Comparison of ENCODE assay signal across 8 cellular contexts in the genomic region with DNA sequence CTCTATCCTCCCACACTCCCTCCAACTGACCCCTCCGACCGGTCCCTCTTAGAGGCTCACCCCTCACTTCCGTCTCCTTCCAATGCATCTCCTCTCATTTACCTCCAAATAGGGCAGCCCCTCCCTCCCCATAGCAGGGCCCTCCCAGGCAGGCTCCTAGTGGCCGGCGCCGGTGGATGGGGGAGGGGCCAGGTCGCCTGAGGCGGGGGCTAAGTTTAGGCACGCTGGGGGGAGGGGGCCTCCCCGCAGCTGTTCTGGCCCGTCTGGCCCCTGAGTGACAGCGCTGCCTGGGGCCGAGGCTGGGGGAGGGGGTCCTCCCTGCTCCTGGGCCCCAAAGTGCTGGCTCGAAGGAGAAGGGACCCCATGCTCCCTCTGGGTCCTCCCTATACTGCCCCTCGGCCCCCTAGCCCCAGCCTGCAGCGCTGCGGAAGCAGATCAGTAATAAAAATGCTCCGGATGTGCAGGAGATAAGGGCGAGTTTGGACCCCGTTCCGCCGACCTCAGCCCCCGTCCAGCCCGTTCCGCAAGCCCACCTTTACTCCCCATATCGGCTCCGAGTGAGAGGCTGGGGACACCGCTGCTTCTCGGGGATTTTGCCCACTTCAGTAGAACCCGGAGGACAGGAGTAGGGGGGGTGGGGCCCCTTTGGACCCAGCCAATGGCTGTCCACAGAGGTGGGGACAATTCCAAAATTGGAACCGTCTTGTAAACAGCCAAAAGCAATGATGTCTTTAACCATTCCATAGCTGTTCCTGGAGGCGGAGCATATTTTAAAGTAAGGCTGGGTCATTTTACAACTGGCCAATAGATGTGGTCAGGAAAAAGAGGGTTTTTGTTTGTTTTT. TPM values are rescaled to one million over a fixed set of nuclear protein-coding genes. Genes with fewer than 3 reads are reported as not detected.
DNase-seq lines count a peak whose midpoint lies in the region; ATAC-seq and TF ChIP-seq lines count a peak whose summit lies in the region.

No MANE protein-coding gene starts in this region.

- H3K9me3 ChIP-seq in HCT116 (ENCODE audit: control insufficient read depth in 1 of 2, insufficient read depth in 1 of 2, low read depth in 1 of 2, low read length in 2 of 2) (no peaks in the 10 kb centered on the region), iPS DF 6.9 (ENCODE audit: control insufficient read depth, insufficient read depth, low read length) (no peaks in the 10 kb centered on the region), skeletal muscle satellite cell (replicated peaks; ENCODE audit: low read length) (no peaks in the 10 kb centered on the region)

- peaks cover 38% of the 10 kb centered on the region for H3K27me3 Mint-ChIP-seq in activated naive CD8-positive, alpha-beta T cell treated with anti-CD3 and anti-CD28 coated beads, Interleukin-2, amount 50 U/mL, for 24 hours

- POLR2A ChIA-PET in HCT116 (lab: Charles Lee): no interaction called here

- H3K4me3 Mint-ChIP-seq in activated naive CD8-positive, alpha-beta T cell treated with anti-CD3 and anti-CD28 coated beads, Interleukin-2, amount 50 U/mL, for 24 hours: peak overlapping the region; percentile 41

- H3K4me1 Mint-ChIP-seq in activated naive CD8-positive, alpha-beta T cell treated with anti-CD3 and anti-CD28 coated beads, Interleukin-2, amount 50 U/mL, for 24 hours: peaks cover 26% of the 10 kb centered on the region

- peak overlapping the region; percentile 53 for H3K9ac ChIP-seq in HCT116 (ENCODE audit: low read length)
- H3K9ac ChIP-seq in skeletal muscle satellite cell (ENCODE audit: low read depth, low read length): peak overlapping the region; percentile 78

- CTCF ChIA-PET in HCT116 (lab: Charles Lee): interaction anchor here (0.6 to 5.3 kb wide), 9 partner anchors 8 to 149 kb away, joined by 3 to 33 read pairs (median 3); a partner anchor contains a TSS

- no peaks in the 10 kb centered on the region for H4K20me1 ChIP-seq in HCT116 (ENCODE audit: insufficient read depth)

- no peaks in the 10 kb centered on the region for H3K36me3 Mint-ChIP-seq in activated naive CD8-positive, alpha-beta T cell treated with anti-CD3 and anti-CD28 coated beads, Interleukin-2, amount 50 U/mL, for 24 hours (ENCODE audit: low read depth)

- peak; percentile 85 for DNase-seq in AG08396 (ENCODE audit: low spot score)
- DNase-seq in HCT116 (ENCODE audit: low read depth, low spot score): peak; percentile 72
- no peak for DNase-seq in activated naive CD8-positive, alpha-beta T cell treated with anti-CD3 and anti-CD28 coated beads, Interleukin-2, amount 50 U/mL, for 24 hours
- no peak for DNase-seq in iPS DF 6.9 (ENCODE audit: low read depth, low spot score)
- no peak for DNase-seq in NCI-H1092 (lab: John Stamatoyannopoulos, UW)

- H3K27ac ChIP-seq in HCT116 (ENCODE audit: low read depth, low read length) (peak overlapping the region; percentile 68), iPS DF 6.9 (ENCODE audit: low read length) (no peak overlapping the region)

- H3K4me1 ChIP-seq in HCT116 (ENCODE audit: control insufficient read depth in 1 of 2, insufficient read depth in 2 of 2, low read length in 2 of 2) (peaks cover 13 to 39% of the 10 kb centered on the region in 2 experiments), iPS DF 6.9 (ENCODE audit: control insufficient read depth, insufficient read depth, low read length) (no peaks in the 10 kb centered on the region), skeletal muscle satellite cell (ENCODE audit: control insufficient read depth, insufficient read depth, low read length) (peaks cover 7% of the 10 kb centered on the region)

- TSS peak; percentile 63 for BruUV-seq in HCT116 (replicated peaks; lab: Mats Ljungman, UMichigan)

- H3K4me2 ChIP-seq in HCT116 (ENCODE audit: low read length) (peak overlapping the region; percentile 74), skeletal muscle satellite cell (ENCODE audit: low read length) (peak overlapping the region; percentile 87)

- H3K4me3 ChIP-seq in HCT116 (replicated peaks in 1 of 2; ENCODE audit: low read depth in 1 of 2, low read length in 2 of 2): peak overlapping the region; percentile 59 to 63
- peak overlapping the region; percentile 43; the same call in 1 of the 2 replicates for H3K4me3 ChIP-seq in iPS DF 6.9 (ENCODE audit: low read length)
- peak overlapping the region; percentile 80 for H3K4me3 ChIP-seq in skeletal muscle satellite cell (ENCODE audit: low read length)

- peak overlapping the region; percentile 55 for H2AFZ ChIP-seq in HCT116 (ENCODE audit: low read depth, low read length, poor library complexity, severe bottlenecking)

- TF ChIP-seq POLR2A in HCT116 (IDR thresholded peaks at IDR 0.05; ENCODE audit: borderline replicate concordance, extremely low read depth, insufficient read depth, insufficient read length): no peak

- TF ChIP-seq CTCF in HCT116 (IDR thresholded peaks at IDR 0.05 in 2 of 3, conservative IDR thresholded peaks at IDR 0.05 in 1 of 3; ENCODE audit: borderline replicate concordance in 1 of 3, insufficient read depth in 1 of 3, low read depth in 2 of 3, low read length in 2 of 3): no peak

- RAD21 ChIA-PET in HCT116 (lab: Charles Lee; ENCODE audit: low non-redundant PET in 1 of 2, low total read pairs in 2 of 2, uncharacterized antibody in 2 of 2, unreplicated experiment in 2 of 2): interaction anchor here in 1 of 2 experiments (0.6 kb wide), 1 partner anchor 14 kb away, joined by 3 read pairs; no protein-coding TSS in a partner anchor

- H3K36me3 ChIP-seq in HCT116 (ENCODE audit: control insufficient read depth in 1 of 2, insufficient read depth in 2 of 2, low read length in 2 of 2): no peaks in the 10 kb centered on the region
- H3K36me3 ChIP-seq in iPS DF 6.9 (ENCODE audit: control insufficient read depth, insufficient read depth, low read length): no peaks in the 10 kb centered on the region
- H3K36me3 ChIP-seq in skeletal muscle satellite cell (ENCODE audit: insufficient read depth, low read length): no peaks in the 10 kb centered on the region

- peaks cover 10% of the 10 kb centered on the region; the same call in 1 of the 2 replicates for H3K27me3 ChIP-seq in HCT116 (ENCODE audit: insufficient read depth, low read length)
- H3K27me3 ChIP-seq in iPS DF 6.9 (ENCODE audit: control insufficient read depth, insufficient read depth, low read length): no peaks in the 10 kb centered on the region
- H3K27me3 ChIP-seq in skeletal muscle satellite cell (ENCODE audit: control insufficient read depth, insufficient read depth, low read length): peaks cover 3% of the 10 kb centered on the region

- no CpG with 5 or more reads among the region's 32 CpGs for WGBS in iPS DF 6.9 (ENCODE audit: insufficient coverage, insufficient read length)

- no peak for TF ChIP-seq RAD21 in HCT116 (IDR thresholded peaks at IDR 0.05; ENCODE audit: low read depth)

- ATAC-seq in HCT116: peak; percentile 64
- no peak for ATAC-seq in activated naive CD8-positive, alpha-beta T cell treated with anti-CD3 and anti-CD28 coated beads, Interleukin-2, amount 50 U/mL, for 24 hours
- ATAC-seq in HG03469 (IDR thresholded peaks at IDR 0.05; ENCODE audit: unreplicated experiment): no peak
- ATAC-seq in GM18861 (IDR thresholded peaks at IDR 0.05; ENCODE audit: unreplicated experiment): no peak

- intact Hi-C loops in HCT116 (cut with micrococcal nuclease): loop anchor here (2.0 kb wide), 1 partner anchor 150 kb away; no protein-coding TSS in a partner anchor

- H3K9me2 ChIP-seq in HCT116 (ENCODE audit: insufficient read depth): no peaks in the 10 kb centered on the region

- H3K9me3 Mint-ChIP-seq in activated naive CD8-positive, alpha-beta T cell treated with anti-CD3 and anti-CD28 coated beads, Interleukin-2, amount 50 U/mL, for 24 hours: no peaks in the 10 kb centered on the region

- H3K27ac Mint-ChIP-seq in activated naive CD8-positive, alpha-beta T cell treated with anti-CD3 and anti-CD28 coated beads, Interleukin-2, amount 50 U/mL, for 24 hours: no peak overlapping the region

- H3K79me2 ChIP-seq in HCT116 (ENCODE audit: insufficient read depth, low read length): no peaks in the 10 kb centered on the region

TF ChIP-seq in HCT116, 20 proteins besides CTCF, POLR2A, EP300 and RAD21:
- TF ChIP-seq, protein P1, sequence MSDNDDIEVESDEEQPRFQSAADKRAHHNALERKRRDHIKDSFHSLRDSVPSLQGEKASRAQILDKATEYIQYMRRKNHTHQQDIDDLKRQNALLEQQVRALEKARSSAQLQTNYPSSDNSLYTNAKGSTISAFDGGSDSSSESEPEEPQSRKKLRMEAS (IDR thresholded peaks at IDR 0.05): no peak
- TF ChIP-seq POLR2AphosphoS5 (IDR thresholded peaks at IDR 0.05; ENCODE audit: low read depth, low read length) (peak; percentile 47), EZH2 (IDR thresholded peaks at IDR 0.05) (no peak), ZFX (IDR thresholded peaks at IDR 0.05) (no peak), CBX3 (IDR thresholded peaks at IDR 0.05; ENCODE audit: low read depth) (no peak), FOSL1 (IDR thresholded peaks at IDR 0.05; ENCODE audit: low read depth) (no peak), SP1 (IDR thresholded peaks at IDR 0.05; ENCODE audit: low read depth) (peak; percentile 25; the same call in 1 of the 2 replicates), ZNF274 (IDR thresholded peaks at IDR 0.05; ENCODE audit: low read depth, low read length) (no peak), CEBPB (IDR thresholded peaks at IDR 0.05; ENCODE audit: low read depth) (no peak), SIN3A (IDR thresholded peaks at IDR 0.05; ENCODE audit: low read depth) (no peak), EZH2phosphoT487 (IDR thresholded peaks at IDR 0.05; ENCODE audit: borderline replicate concordance) (no peak), JUND (IDR thresholded peaks at IDR 0.05) (no peak)
- TF ChIP-seq, protein P2, sequence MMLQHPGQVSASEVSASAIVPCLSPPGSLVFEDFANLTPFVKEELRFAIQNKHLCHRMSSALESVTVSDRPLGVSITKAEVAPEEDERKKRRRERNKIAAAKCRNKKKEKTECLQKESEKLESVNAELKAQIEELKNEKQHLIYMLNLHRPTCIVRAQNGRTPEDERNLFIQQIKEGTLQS (IDR thresholded peaks at IDR 0.05): no peak
TF ChIP-seq in HCT116: peak in this region for 2.

RNA-seq across cellular contexts. Expression of a gene that starts 4.0 kb away (rescaled TPM):
- 21.7 TPM for total RNA-seq in HCT116 (2021; ENCODE audit: unreplicated experiment)
- 30.2 and 32.4 TPM in 2 replicates for polyA plus RNA-seq in HCT116 (2012)
- 5.1 and 5.7 TPM in 2 replicates for total RNA-seq in skeletal muscle satellite cell (2012; rRNA removed)

RNA-seq across cellular contexts. Expression of a gene that starts 5.4 kb away (rescaled TPM):
- 5.2 TPM for total RNA-seq in HCT116 (2021; ENCODE audit: unreplicated experiment)
- polyA plus RNA-seq in HCT116 (2012): 2.2 and 2.6 TPM in 2 replicates
- 1.3 and 1.8 TPM in 2 replicates for total RNA-seq in skeletal muscle satellite cell (2012; rRNA removed)

RNA-seq across cellular contexts. Expression of a gene that starts 14.4 kb away (rescaled TPM):
- 152 TPM for total RNA-seq in HCT116 (2021; ENCODE audit: unreplicated experiment)
- 85.6 and 99.7 TPM in 2 replicates for polyA plus RNA-seq in HCT116 (2012)
- 81.9 and 97.9 TPM in 2 replicates for total RNA-seq in skeletal muscle satellite cell (2012; rRNA removed)

RNA-seq across cellular contexts. Expression of a gene that starts 25.1 kb away (rescaled TPM):
- total RNA-seq in HCT116 (2021; ENCODE audit: unreplicated experiment): 12.6 TPM
- 84.7 and 216 TPM in 2 replicates for polyA plus RNA-seq in HCT116 (2012)
- 0.66 and 1.0 TPM in 2 replicates for total RNA-seq in skeletal muscle satellite cell (2012; rRNA removed)

Comparison
In these comparisons a context has a peak if more than half of its experiments do, and no peak if none do; other contexts are left out.
1. DNase-seq: peak in AG08396 (single experiment) and HCT116 (single experiment); none in activated naive CD8-positive, alpha-beta T cell treated with anti-CD3 and anti-CD28 coated beads, Interleukin-2, amount 50 U/mL, for 24 hours (single experiment), iPS DF 6.9 (single experiment) and NCI-H1092 (single experiment).
2. Peak in every context shown above with its lines, with median percentiles within 50 percentile points of each other: H3K4me3 ChIP-seq.